13 cellular contexts compared by ENCODE assay signal in the genomic region with DNA sequence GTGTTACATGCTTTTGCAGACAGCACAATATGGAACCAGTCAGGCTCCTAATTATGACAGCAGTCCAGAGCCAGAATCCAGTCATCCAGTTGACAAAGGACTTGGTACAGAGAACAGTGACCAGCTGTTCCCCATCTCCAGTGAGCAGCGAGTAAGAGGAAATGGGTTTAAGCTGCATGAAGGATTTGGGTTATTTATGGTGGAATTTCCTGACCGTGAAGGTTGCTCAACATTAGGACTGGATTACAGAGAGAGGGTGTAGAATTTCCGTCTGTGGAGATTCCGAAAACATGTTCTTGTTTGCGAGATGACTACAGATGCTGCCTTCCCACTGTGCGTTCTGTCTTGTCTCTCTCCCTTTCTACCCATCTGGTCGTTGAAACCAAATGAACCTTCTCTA. TPM values are rescaled to one million over a fixed set of nuclear protein-coding genes. Genes with fewer than 3 reads are reported as not detected.
DNase-seq lines count a peak whose midpoint lies in the region; ATAC-seq and TF ChIP-seq lines count a peak whose summit lies in the region.
"Had no signal": no experiment of that assay in that cellular context is flagged by ENCODE, and none has a peak within 500 bp of the region (broad histone marks: within the 10 kb centered on the region; RNA-seq: fewer than 3 reads in every experiment).

No MANE protein-coding gene starts in this region.

- ATAC-seq in activated CD4-positive, CD25-positive, alpha-beta regulatory T cell treated with anti-CD3 and anti-CD28 coated beads, Interleukin-2, amount 50 U/mL, for 24 hours = no peak
- ATAC-seq in stimulated activated naive B cell treated with anti-CD40 and anti-IgM and Interleukin-4, amounts not matched to agents 10 μg/mL and 1 μg/mL and 100 μg/mL, for 72 hours (replicated peaks) = no peak
- ATAC-seq: natural killer cell treated with Interleukin-12 subunit alpha and Interleukin-12 subunit beta and Interleukin-15 and Interleukin-18, amount 100 ng/mL, for 72 hours had no signal

- peaks cover 9% of the 10 kb centered on the region for H3K36me3 Mint-ChIP-seq in Calu3 (ENCODE audit: insufficient read depth, unreplicated experiment)
- no peaks in the 10 kb centered on the region for H3K36me3 Mint-ChIP-seq in stimulated activated naive B cell treated with anti-CD40 and anti-IgM and Interleukin-4, amounts not matched to agents 10 μg/mL and 1 μg/mL and 100 μg/mL, for 72 hours
- H3K36me3 Mint-ChIP-seq: natural killer cell treated with Interleukin-12 subunit alpha and Interleukin-12 subunit beta and Interleukin-15 and Interleukin-18, amount 100 ng/mL, for 72 hours had no signal

- H3K27ac ChIP-seq in parathyroid adenoma = no peak overlapping the region
- H3K27ac ChIP-seq: vagina had no signal

- H3K9ac ChIP-seq in parathyroid adenoma = no peak overlapping the region

- DNase-seq in Daoy (ENCODE audit: low read depth) (peak; percentile 40), NCI-H1694 treated with DMSO at 0.1 percent for 48 hours (lab: John Stamatoyannopoulos, UW) (peak; percentile 98), fibroblast of gingiva (ENCODE audit: low read depth) (peak; percentile 87), GM19240 (ENCODE audit: insufficient read length, low spot score) (no peak), Calu3 (no peak)
- no peak for DNase-seq in stimulated activated naive B cell treated with anti-CD40 and anti-IgM and Interleukin-4, amounts not matched to agents 10 μg/mL and 1 μg/mL and 100 μg/mL, for 72 hours
- DNase-seq: activated CD8-positive, alpha-beta memory T cell treated with anti-CD3 and anti-CD28 coated beads, Interleukin-2, amount 50 U/mL, for 4 hours; cerebellar nuclear complex; GOT3 had no signal

- no peaks in the 10 kb centered on the region for H3K4me1 ChIP-seq in parathyroid adenoma
- H3K4me1 ChIP-seq: vagina had no signal

- H2AFZ ChIP-seq in parathyroid adenoma = no peak overlapping the region

- no peak for TF ChIP-seq CTCF in parathyroid adenoma (IDR thresholded peaks at IDR 0.05)
- no peak for TF ChIP-seq CTCF in Calu3 (IDR thresholded peaks at IDR 0.05; ENCODE audit: unreplicated experiment)

- H3K4me3 ChIP-seq in parathyroid adenoma (ENCODE audit: low read depth, low read length) = no peak overlapping the region
- H3K4me3 ChIP-seq: vagina had no signal

- peaks cover 38% of the 10 kb centered on the region for H3K4me1 Mint-ChIP-seq in Calu3 (ENCODE audit: low read depth, unreplicated experiment)
- peaks cover 0 to 2% of the 10 kb centered on the region in 2 donors for H3K4me1 Mint-ChIP-seq in stimulated activated naive B cell treated with anti-CD40 and anti-IgM and Interleukin-4, amounts not matched to agents 10 μg/mL and 1 μg/mL and 100 μg/mL, for 72 hours

- no TSS peak for BruUV-seq in Calu3 (replicated peaks; lab: Mats Ljungman, UMichigan)

- CTCF ChIA-PET in Calu3 (lab: Charles Lee) = no interaction called here

- H3K27me3 Mint-ChIP-seq in Calu3 (ENCODE audit: unreplicated experiment) = no peaks in the 10 kb centered on the region
- peaks cover 5% of the 10 kb centered on the region in 2 donors for H3K27me3 Mint-ChIP-seq in stimulated activated naive B cell treated with anti-CD40 and anti-IgM and Interleukin-4, amounts not matched to agents 10 μg/mL and 1 μg/mL and 100 μg/mL, for 72 hours

- intact Hi-C loops in Calu3 (cut with micrococcal nuclease; ENCODE audit: unreplicated experiment) = no loop called here

- peak overlapping the region; percentile 21 for H3K4me2 ChIP-seq in parathyroid adenoma (ENCODE audit: low read length)

- H3K27me3 ChIP-seq in parathyroid adenoma (ENCODE audit: control insufficient read depth, insufficient read depth, low read length) = no peaks in the 10 kb centered on the region
- H3K27me3 ChIP-seq: vagina had no signal

- no peak overlapping the region for H3K4me3 Mint-ChIP-seq in Calu3 (ENCODE audit: low read depth, unreplicated experiment)
- H3K4me3 Mint-ChIP-seq in stimulated activated naive B cell treated with anti-CD40 and anti-IgM and Interleukin-4, amounts not matched to agents 10 μg/mL and 1 μg/mL and 100 μg/mL, for 72 hours = no peak overlapping the region
- H3K4me3 Mint-ChIP-seq: natural killer cell treated with Interleukin-12 subunit alpha and Interleukin-12 subunit beta and Interleukin-15 and Interleukin-18, amount 100 ng/mL, for 72 hours had no signal

- H3K36me3 ChIP-seq in parathyroid adenoma (ENCODE audit: control insufficient read depth, insufficient read depth, low read length) = no peaks in the 10 kb centered on the region
- H3K36me3 ChIP-seq: vagina had no signal

- no peaks in the 10 kb centered on the region for H3K79me2 ChIP-seq in parathyroid adenoma

- H3K27ac Mint-ChIP-seq in Calu3 (ENCODE audit: unreplicated experiment) = no peak overlapping the region
- H3K27ac Mint-ChIP-seq in stimulated activated naive B cell treated with anti-CD40 and anti-IgM and Interleukin-4, amounts not matched to agents 10 μg/mL and 1 μg/mL and 100 μg/mL, for 72 hours = no peak overlapping the region
- H3K27ac Mint-ChIP-seq: natural killer cell treated with Interleukin-12 subunit alpha and Interleukin-12 subunit beta and Interleukin-15 and Interleukin-18, amount 100 ng/mL, for 72 hours had no signal

- H3K9me3 Mint-ChIP-seq in Calu3 (ENCODE audit: low read depth, unreplicated experiment) = no peaks in the 10 kb centered on the region
- H3K9me3 Mint-ChIP-seq in stimulated activated naive B cell treated with anti-CD40 and anti-IgM and Interleukin-4, amounts not matched to agents 10 μg/mL and 1 μg/mL and 100 μg/mL, for 72 hours = peaks cover 0 to 1% of the 10 kb centered on the region in 2 donors
- H3K9me3 Mint-ChIP-seq: natural killer cell treated with Interleukin-12 subunit alpha and Interleukin-12 subunit beta and Interleukin-15 and Interleukin-18, amount 100 ng/mL, for 72 hours had no signal

- no peaks in the 10 kb centered on the region for H3K9me3 ChIP-seq in parathyroid adenoma (ENCODE audit: control insufficient read depth, low read length)
- H3K9me3 ChIP-seq: vagina had no signal

RNA-seq across cellular contexts. Expression of gene SGPP2, which starts 24.5 kb away (rescaled TPM):
- 0.74 and 0.92 TPM in 2 replicates for total RNA-seq in Daoy (2014; rRNA removed; shearing (Covaris generic))
- 48.8 and 56.9 TPM in 2 replicates for total RNA-seq in Calu3 (2022)

Comparison
In these comparisons a context has a peak if more than half of its experiments do, and no peak if none do; other contexts are left out.
1. DNase-seq: peak in Daoy (single experiment), NCI-H1694 treated with DMSO at 0.1 percent for 48 hours (single experiment) and fibroblast of gingiva (single experiment); none in GM19240 (single experiment), Calu3 (single experiment) and stimulated activated naive B cell treated with anti-CD40 and anti-IgM and Interleukin-4, amounts not matched to agents 10 μg/mL and 1 μg/mL and 100 μg/mL, for 72 hours (single experiment).
2. RNA of gene SGPP2, which starts 24.5 kb away (total RNA-seq): 48.8 to 56.9 TPM in Calu3; 0.74 to 0.92 TPM in Daoy; every median in the first group is over 10 times any median in the second.